In the genomic region with DNA sequence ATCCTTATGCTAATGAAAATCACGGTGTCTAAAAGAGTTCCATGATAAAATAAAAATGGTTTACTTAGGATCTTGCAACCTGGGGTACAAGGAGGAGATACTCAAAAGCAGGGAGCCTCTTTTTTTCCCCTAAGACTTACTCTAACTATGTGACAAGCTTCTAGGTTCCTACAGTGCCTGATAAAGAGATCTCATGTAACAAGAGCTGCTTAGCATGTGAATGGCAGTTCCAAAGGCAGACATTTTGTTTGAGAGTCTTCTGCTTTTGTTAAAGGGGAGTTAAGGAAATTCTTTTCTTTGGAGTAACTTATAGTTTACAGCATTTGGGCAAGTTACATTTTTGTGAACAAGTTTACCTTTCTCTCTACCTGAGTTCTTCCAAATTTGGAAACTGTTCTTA, we compare ENCODE assay signal across 17 cellular contexts.
DNase-seq lines count a peak whose midpoint lies in the region; ATAC-seq and TF ChIP-seq lines count a peak whose summit lies in the region.
"Had no signal": no experiment of that assay in that cellular context is flagged by ENCODE, and none has a peak within 500 bp of the region (broad histone marks: within the 10 kb centered on the region; RNA-seq: fewer than 3 reads in every experiment).

No MANE protein-coding gene starts in this region.

- H3K4me1 ChIP-seq in GM23338 (ENCODE audit: insufficient read depth) (no peaks in the 10 kb centered on the region), neural progenitor cell (peaks cover 12% of the 10 kb centered on the region), upper lobe of right lung (no peaks in the 10 kb centered on the region)

- H3K27me3 Mint-ChIP-seq in GM23338 (ENCODE audit: insufficient read depth, low read depth, poor library complexity), result no peaks in the 10 kb centered on the region
- H3K27me3 Mint-ChIP-seq in WTC11 (ENCODE audit: low read depth), result no peaks in the 10 kb centered on the region
- no peaks in the 10 kb centered on the region for H3K27me3 Mint-ChIP-seq in neural progenitor cell (ENCODE audit: insufficient read depth, low read depth)
- no peaks in the 10 kb centered on the region for H3K27me3 Mint-ChIP-seq in activated T-cell treated with anti-CD3 and anti-CD28 coated beads, Interleukin-2, amount 50 U/mL, for 72 hours (ENCODE audit: low read depth)
- H3K27me3 Mint-ChIP-seq: B cell had no signal

- H3K27ac Mint-ChIP-seq in GM23338 (no peak overlapping the region), WTC11 (peak overlapping the region; percentile 49; the same call in 1 of the 2 replicates), neural progenitor cell (no peak overlapping the region)
- no peak overlapping the region for H3K27ac Mint-ChIP-seq in activated T-cell treated with anti-CD3 and anti-CD28 coated beads, Interleukin-2, amount 50 U/mL, for 72 hours
- H3K27ac Mint-ChIP-seq: B cell; CD8-positive, alpha-beta T cell; HFFc6 had no signal

- H3K9ac ChIP-seq in neural progenitor cell, result no peak overlapping the region
- H3K9ac ChIP-seq: BLaER1 treated with 17β-estradiol and CSF1 and Interleukin-3, amounts not matched to agents 10 nM and 100 nM had no signal

- H3K4me1 Mint-ChIP-seq in GM23338 (peaks cover 5% of the 10 kb centered on the region; the same call in 2 of the 3 replicates), WTC11 (peaks cover 24% of the 10 kb centered on the region), neural progenitor cell (peaks cover 4% of the 10 kb centered on the region)
- no peaks in the 10 kb centered on the region for H3K4me1 Mint-ChIP-seq in activated T-cell treated with anti-CD3 and anti-CD28 coated beads, Interleukin-2, amount 50 U/mL, for 72 hours (ENCODE audit: low read depth)
- H3K4me1 Mint-ChIP-seq: B cell had no signal

- H3K4me3 Mint-ChIP-seq in GM23338 (no peak overlapping the region), WTC11 (no peak overlapping the region), neural progenitor cell (no peak overlapping the region)
- no peak overlapping the region for H3K4me3 Mint-ChIP-seq in activated T-cell treated with anti-CD3 and anti-CD28 coated beads, Interleukin-2, amount 50 U/mL, for 72 hours
- H3K4me3 Mint-ChIP-seq: B cell; CD8-positive, alpha-beta T cell; HFFc6 had no signal

- H2AFZ ChIP-seq in GM23338 (peak overlapping the region; percentile 3; the same call in 1 of the 2 replicates), neural progenitor cell (replicated peaks) (peak overlapping the region; percentile 94)

- POLR2A ChIA-PET in WTC11 (lab: Charles Lee), result no interaction called here

- H3K36me3 ChIP-seq in GM23338 (ENCODE audit: insufficient read depth) (no peaks in the 10 kb centered on the region; the same call in 1 of the 2 replicates), neural progenitor cell (no peaks in the 10 kb centered on the region), upper lobe of right lung (no peaks in the 10 kb centered on the region)
- H3K36me3 ChIP-seq: BLaER1 treated with 17β-estradiol and CSF1 and Interleukin-3, amounts not matched to agents 10 nM and 100 nM had no signal

- DNase-seq in GM23338 (ENCODE audit: low spot score), result peak; percentile 54
- DNase-seq in WTC11 (ENCODE audit: low spot score), result no peak
- peak; percentile 33 for DNase-seq in iPS DF 19.7 (ENCODE audit: low read depth, low spot score)
- peak; percentile 15 for DNase-seq in neural progenitor cell (ENCODE audit: low spot score)
- no peak for DNase-seq in activated T-cell treated with anti-CD3 and anti-CD28 coated beads, Interleukin-2, amount 50 U/mL, for 72 hours
- no peak for DNase-seq in LoVo (ENCODE audit: low spot score)
- DNase-seq in lower leg skin (ENCODE audit: low spot score in 2 of 2), result no peak
- no peak for DNase-seq in upper lobe of right lung
- DNase-seq: Calu3; CD8-positive, alpha-beta T cell; DMS79 treated with DMSO at 0.1 percent for 48 hours; H7; HFFc6 had no signal

- 49 to 50% methylated on average over 1 of the region's 1 CpG for WGBS in lower leg skin, 2 donors

- H3K27ac ChIP-seq in GM23338 (ENCODE audit: low read depth) (no peak overlapping the region), neural progenitor cell (no peak overlapping the region), upper lobe of right lung (no peak overlapping the region)
- H3K27ac ChIP-seq: BLaER1 treated with 17β-estradiol and CSF1 and Interleukin-3, amounts not matched to agents 10 nM and 100 nM had no signal

- TF ChIP-seq POLR2A in lower leg skin (IDR thresholded peaks at IDR 0.05), result no peak

- intact Hi-C loops in lower leg skin (cut with DNase I; ENCODE audit: low total_unique reads) (no loop called here), upper lobe of right lung (cut with DNase I) (no loop called here)

- no peaks in the 10 kb centered on the region; the same call in 1 of the 2 replicates for H3K9me2 ChIP-seq in GM23338 (ENCODE audit: insufficient read depth)

- H4K20me1 ChIP-seq in GM23338 (replicated peaks; ENCODE audit: insufficient read depth), result no peaks in the 10 kb centered on the region
- no peaks in the 10 kb centered on the region for H4K20me1 ChIP-seq in neural progenitor cell (ENCODE audit: low read depth)
- H4K20me1 ChIP-seq: BLaER1 treated with 17β-estradiol and CSF1 and Interleukin-3, amounts not matched to agents 10 nM and 100 nM had no signal

- H3F3A ChIP-seq in GM23338 (replicated peaks; ENCODE audit: low read depth), result no peaks in the 10 kb centered on the region
- no peaks in the 10 kb centered on the region for H3F3A ChIP-seq in neural progenitor cell (ENCODE audit: low read depth)

- CTCF ChIA-PET in WTC11 (lab: Charles Lee), result no interaction called here

- H3K36me3 Mint-ChIP-seq in GM23338 (ENCODE audit: low read depth) (peaks cover 16% of the 10 kb centered on the region), WTC11 (peaks cover 23% of the 10 kb centered on the region), neural progenitor cell (no peaks in the 10 kb centered on the region)
- no peaks in the 10 kb centered on the region for H3K36me3 Mint-ChIP-seq in activated T-cell treated with anti-CD3 and anti-CD28 coated beads, Interleukin-2, amount 50 U/mL, for 72 hours (ENCODE audit: insufficient read depth in 2 of 2)
- H3K36me3 Mint-ChIP-seq: CD8-positive, alpha-beta T cell had no signal

- H3K9me3 Mint-ChIP-seq in GM23338, result peaks cover 4% of the 10 kb centered on the region
- H3K9me3 Mint-ChIP-seq in WTC11, result peaks cover 30% of the 10 kb centered on the region
- H3K9me3 Mint-ChIP-seq in neural progenitor cell, result no peaks in the 10 kb centered on the region
- no peaks in the 10 kb centered on the region for H3K9me3 Mint-ChIP-seq in activated T-cell treated with anti-CD3 and anti-CD28 coated beads, Interleukin-2, amount 50 U/mL, for 72 hours

- H3K79me2 ChIP-seq in GM23338 (replicated peaks; ENCODE audit: insufficient read depth) (no peaks in the 10 kb centered on the region), neural progenitor cell (ENCODE audit: low read depth) (no peaks in the 10 kb centered on the region)

- no peaks in the 10 kb centered on the region for H3K27me3 ChIP-seq in GM23338 (ENCODE audit: insufficient read depth)
- no peaks in the 10 kb centered on the region for H3K27me3 ChIP-seq in neural progenitor cell
- no peaks in the 10 kb centered on the region for H3K27me3 ChIP-seq in upper lobe of right lung
- H3K27me3 ChIP-seq: BLaER1 treated with 17β-estradiol and CSF1 and Interleukin-3, amounts not matched to agents 10 nM and 100 nM had no signal

- H3K4me3 ChIP-seq in GM23338 (no peak overlapping the region), neural progenitor cell (no peak overlapping the region), lower leg skin (ENCODE audit: low read depth, poor library complexity, severe bottlenecking) (no peak overlapping the region), upper lobe of right lung (no peak overlapping the region)
- H3K4me3 ChIP-seq: BLaER1 treated with 17β-estradiol and CSF1 and Interleukin-3, amounts not matched to agents 10 nM and 100 nM; GM12878 had no signal

- ATAC-seq in GM23338 (peak; percentile 65), WTC11 (peak; percentile 75), upper lobe of right lung (no peak)
- ATAC-seq in activated T-cell treated with anti-CD3 and anti-CD28 coated beads, Interleukin-2, amount 50 U/mL, for 72 hours (replicated peaks in 1 of 2), result no peak
- ATAC-seq: CD8-positive, alpha-beta T cell; GM12878; HCT116 had no signal

- 0 out of 2 replicates have a peak overlapping the region, but pooled peaks have one; percentile 1 for H3K4me2 ChIP-seq in GM23338
- no peak overlapping the region for H3K4me2 ChIP-seq in neural progenitor cell
- H3K4me2 ChIP-seq: BLaER1 treated with 17β-estradiol and CSF1 and Interleukin-3, amounts not matched to agents 10 nM and 100 nM had no signal

- TF ChIP-seq CTCF in GM23338 (conservative IDR thresholded peaks at IDR 0.05; ENCODE audit: low read depth in 2 of 2), result no peak
- no peak for TF ChIP-seq CTCF in WTC11 (IDR thresholded peaks at IDR 0.05)
- no peak for TF ChIP-seq CTCF in neural progenitor cell (IDR thresholded peaks at IDR 0.05)
- no peak for TF ChIP-seq CTCF in lower leg skin (IDR thresholded peaks at IDR 0.05)
- TF ChIP-seq CTCF in upper lobe of right lung (IDR thresholded peaks at IDR 0.05), result no peak

- H3K9me3 ChIP-seq in neural progenitor cell (ENCODE audit: low read depth), result no peaks in the 10 kb centered on the region
- no peaks in the 10 kb centered on the region for H3K9me3 ChIP-seq in upper lobe of right lung

TF ChIP-seq in GM23338, 12 proteins besides CTCF, POLR2A, EP300 and RAD21:
- no peak for TF ChIP-seq JUNB (IDR thresholded peaks at IDR 0.05; ENCODE audit: unreplicated experiment)
- TF ChIP-seq ZNF331 (CRISPR knock-in tag; IDR thresholded peaks at IDR 0.05; ENCODE audit: low read depth), result no peak
TF ChIP-seq in GM23338: peak in this region for 0.

TF ChIP-seq in WTC11, 78 proteins besides CTCF, POLR2A, EP300 and RAD21 (continues in another document):
- no peak for TF ChIP-seq ZNF423 (CRISPR knock-in tag; IDR thresholded peaks at IDR 0.05)
- no peak for TF ChIP-seq SMAD3 (CRISPR knock-in tag; IDR thresholded peaks at IDR 0.05; ENCODE audit: borderline replicate concordance)

Comparison
In these comparisons a context has a peak if more than half of its experiments do, and no peak if none do; other contexts are left out.
1. ATAC-seq: peak in GM23338 (single experiment) and WTC11 (single experiment); none in activated T-cell treated with anti-CD3 and anti-CD28 coated beads, Interleukin-2, amount 50 U/mL, for 72 hours (0 of 2) and upper lobe of right lung (single experiment).
2. DNase-seq: peak in GM23338 (single experiment), iPS DF 19.7 (single experiment) and neural progenitor cell (single experiment); none in WTC11 (single experiment), activated T-cell treated with anti-CD3 and anti-CD28 coated beads, Interleukin-2, amount 50 U/mL, for 72 hours (0 of 2), LoVo (single experiment), lower leg skin (0 of 2) and upper lobe of right lung (single experiment).